ENCODE assay signal across 8 cellular contexts in the genomic region with DNA sequence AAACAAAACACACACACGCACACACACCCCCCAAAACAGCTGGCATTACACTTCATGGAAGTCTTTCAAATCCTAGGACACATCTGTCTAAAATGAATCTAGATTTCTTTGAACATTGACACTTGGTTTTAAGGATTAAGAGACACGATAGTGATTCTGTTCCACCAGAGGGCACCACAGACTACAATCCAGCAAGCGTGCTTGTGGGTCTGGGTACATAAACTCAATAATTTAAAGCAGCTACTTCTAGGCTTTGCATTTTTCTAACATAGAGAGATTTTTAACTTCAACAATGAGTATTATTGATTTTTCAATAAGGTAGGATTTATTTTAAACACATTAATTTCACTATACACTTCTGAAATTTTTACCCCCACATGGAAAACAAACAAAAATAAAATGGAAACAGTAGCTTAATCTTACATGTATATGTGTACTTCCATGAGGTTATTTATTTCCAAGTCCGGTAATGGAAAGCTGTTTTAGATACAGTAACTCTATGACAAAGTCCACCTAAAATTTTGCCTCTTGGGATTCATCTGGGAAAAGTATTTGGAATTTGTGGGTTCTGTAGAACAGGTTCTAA.
DNase-seq lines count a peak whose midpoint lies in the region; ATAC-seq and TF ChIP-seq lines count a peak whose summit lies in the region.

No MANE protein-coding gene starts in this region.

- intact Hi-C loops in CD14-positive monocyte (cut with micrococcal nuclease): loop anchor here in 1 of 2 donors (2.0 kb wide), 1 partner anchor 152 kb away; no protein-coding TSS in a partner anchor

- DNase-seq in CD14-positive monocyte (ENCODE audit: low spot score): peak; percentile 47
- peak; percentile 8 for DNase-seq in NCI-H1105 (lab: John Stamatoyannopoulos, UW)
- DNase-seq in T-helper 9 cell: peak; percentile 38
- peak; percentile 78 for DNase-seq in brain microvascular endothelial cell
- peak; percentile 80 for DNase-seq in inferior parietal cortex (ENCODE audit: extremely low spot score)
- peak; percentile 22 to 30 (median 24) for DNase-seq in stimulated activated CD4-positive, alpha-beta T cell treated with anti-CD3 and anti-CD28 coated beads, Interleukin-1b, Interleukin-23, amount 100 ng/mL, for 24 hours (ENCODE audit: low read depth in 4 of 4, low spot score in 1 of 4)

- no peaks in the 10 kb centered on the region for H3K9me3 Mint-ChIP-seq in CD14-positive monocyte

- no peaks in the 10 kb centered on the region for H3K36me3 Mint-ChIP-seq in CD14-positive monocyte

- H3K36me3 ChIP-seq in brain microvascular endothelial cell (replicated peaks): no peaks in the 10 kb centered on the region

- no peaks in the 10 kb centered on the region for H3K27me3 ChIP-seq in brain microvascular endothelial cell (replicated peaks)

- no peak overlapping the region for H3K27ac Mint-ChIP-seq in CD14-positive monocyte

- no peak overlapping the region for H3K4me3 ChIP-seq in brain microvascular endothelial cell (ENCODE audit: low read depth, low read length)

- ATAC-seq in GM19463 (IDR thresholded peaks at IDR 0.05; ENCODE audit: unreplicated experiment) (peak; percentile 58), HG03378 (IDR thresholded peaks at IDR 0.05; ENCODE audit: unreplicated experiment) (no peak)

- TF ChIP-seq CTCF in CD14-positive monocyte (IDR thresholded peaks at IDR 0.05) (peak; percentile 75), brain microvascular endothelial cell (IDR thresholded peaks at IDR 0.05; ENCODE audit: low read depth, low read length, missing control alignments) (peak; percentile 77)

- in situ Hi-C loops in brain microvascular endothelial cell (cut with HindIII; ENCODE audit: low pct_ligation_motif_present, low sequenced_read_pairs): no loop called here

- H3K4me3 Mint-ChIP-seq in CD14-positive monocyte: no peak overlapping the region

- peaks cover 0 to 2% (median 0%) of the 10 kb centered on the region in 3 donors for H3K27me3 Mint-ChIP-seq in CD14-positive monocyte (ENCODE audit: low read depth in 3 of 3)

- H3K27ac ChIP-seq in brain microvascular endothelial cell: no peak overlapping the region

- peaks cover 35% of the 10 kb centered on the region for H3K4me1 Mint-ChIP-seq in CD14-positive monocyte

Comparison
In these comparisons a context has a peak if more than half of its experiments do, and no peak if none do; other contexts are left out.
1. DNase-seq: peak in every context shown above with its lines; median percentile 80 in inferior parietal cortex; 78 in brain microvascular endothelial cell; 47 in CD14-positive monocyte; 38 in T-helper 9 cell; 24 in stimulated activated CD4-positive, alpha-beta T cell treated with anti-CD3 and anti-CD28 coated beads, Interleukin-1b, Interleukin-23, amount 100 ng/mL, for 24 hours; 8 in NCI-H1105.